Comparison of ENCODE assay signal across 26 cellular contexts in genomic region chr2:4898706-4899105, GRCh38.
DNase-seq lines count a peak whose midpoint lies in the region; ATAC-seq and TF ChIP-seq lines count a peak whose summit lies in the region.
"Had no signal": no experiment of that assay in that cellular context is flagged by ENCODE, and none has a peak within 500 bp of the region (broad histone marks: within the 10 kb centered on the region; RNA-seq: fewer than 3 reads in every experiment).

No MANE protein-coding gene starts in this region.

- 89 to 92% methylated on average over 5 of the region's 5 CpGs for WGBS in sigmoid colon, 2 donors
- WGBS in right lobe of liver (ENCODE audit: insufficient coverage, low coverage, low lambda C conversion rate, missing lambda C conversion rate), result 87% methylated on average over 5 of the region's 5 CpGs

- no peaks in the 10 kb centered on the region for H3K27me3 ChIP-seq in breast epithelium
- no peaks in the 10 kb centered on the region for H3K27me3 ChIP-seq in kidney epithelial cell (ENCODE audit: control insufficient read depth, insufficient read depth, low read length)
- H3K27me3 ChIP-seq in sigmoid colon, result no peaks in the 10 kb centered on the region
- H3K27me3 ChIP-seq in right lobe of liver, result no peaks in the 10 kb centered on the region
- H3K27me3 ChIP-seq: BLaER1, body of pancreas, transverse colon had no signal

- H3K4me3 ChIP-seq in breast epithelium (no peak overlapping the region), astrocyte of the cerebellum (ENCODE audit: low read depth, low read length) (no peak overlapping the region), kidney epithelial cell (ENCODE audit: low read depth, low read length) (no peak overlapping the region), sigmoid colon (no peak overlapping the region), right lobe of liver (no peak overlapping the region)
- H3K4me3 ChIP-seq: BLaER1, body of pancreas, skin epidermis, transverse colon had no signal

- CTCF ChIA-PET in MCF 10A (lab: Yijun Ruan, JAX), result interaction anchor here (0.7 kb wide), 1 partner anchor 40 kb away, joined by 3 read pairs; no protein-coding TSS in a partner anchor

- TF ChIP-seq POLR2A in breast epithelium (IDR thresholded peaks at IDR 0.05) (no peak), sigmoid colon (IDR thresholded peaks at IDR 0.05) (no peak), right lobe of liver (IDR thresholded peaks at IDR 0.05) (no peak)

- H3K4me3 Mint-ChIP-seq in MCF 10A (ENCODE audit: unreplicated experiment), result no peak overlapping the region
- H3K4me3 Mint-ChIP-seq: dendritic cell treated with granulocyte-macrophage colony-stimulating factor and Interleukin-4, amounts not matched to agents 40 ng/mL and 50 ng/mL, for 4 days; nephron progenitor cell; T-cell had no signal

- TF ChIP-seq CTCF in MCF 10A (IDR thresholded peaks at IDR 0.05; ENCODE audit: unreplicated experiment) (no peak), breast epithelium (IDR thresholded peaks at IDR 0.05) (no peak), astrocyte of the cerebellum (IDR thresholded peaks at IDR 0.05; ENCODE audit: low read depth, low read length, missing control alignments) (no peak), kidney epithelial cell (IDR thresholded peaks at IDR 0.05; ENCODE audit: insufficient read depth, low read length, poor library complexity, severe bottlenecking) (no peak), sigmoid colon (IDR thresholded peaks at IDR 0.05) (no peak), right lobe of liver (IDR thresholded peaks at IDR 0.05) (no peak)

- peak; percentile 82 for DNase-seq in MCF 10A (ENCODE audit: unreplicated experiment)
- DNase-seq in breast epithelium (ENCODE audit: low spot score in 2 of 2), result no peak
- DNase-seq in astrocyte of the cerebellum (ENCODE audit: low read depth), result peak; percentile 72
- peak; percentile 54 for DNase-seq in kidney epithelial cell (ENCODE audit: low read depth)
- no peak for DNase-seq in sigmoid colon
- DNase-seq in central memory CD4-positive, alpha-beta T cell, result no peak
- no peak for DNase-seq in right lobe of liver
- DNase-seq: activated CD4-positive, alpha-beta T cell treated with anti-CD3 and anti-CD28 coated beads for 4 hours; body of pancreas; foreskin fibroblast; hypothalamus; NCI-H1417; NCI-H2171 treated with DMSO at 0.1 percent for 48 hours; NCI-H526 treated with DMSO at 0.1 percent for 48 hours; nephron progenitor cell; SHP77 treated with DMSO at 0.1 percent for 48 hours; stimulated activated CD4-positive, alpha-beta T cell treated with anti-CD3 and anti-CD28 coated beads, Interleukin-2, amount 100 ng/mL, for 48 hours; stimulated activated naive CD8-positive, alpha-beta T cell treated with anti-CD3 and anti-CD28 coated beads, Interleukin-15, Interleukin-2, amounts not matched to agents 100 U/mL and 50 U/mL, for 24 hours; T-cell; transverse colon had no signal

- ATAC-seq in HG03432 (IDR thresholded peaks at IDR 0.05; ENCODE audit: unreplicated experiment) (no peak), right lobe of liver (no peak)
- ATAC-seq: activated naive CD4-positive, alpha-beta T cell treated with anti-CD3 and anti-CD28 coated beads, Interleukin-2, amount 50 U/mL, for 72 hours; body of pancreas; stimulated activated naive CD8-positive, alpha-beta T cell treated with anti-CD3 and anti-CD28 coated beads, Interleukin-15, Interleukin-2, amounts not matched to agents 100 U/mL and 50 U/mL, for 24 hours; T-cell had no signal

- H3K36me3 Mint-ChIP-seq in MCF 10A (ENCODE audit: insufficient read depth, unreplicated experiment), result no peaks in the 10 kb centered on the region
- H3K36me3 Mint-ChIP-seq: T-cell had no signal

- POLR2A ChIA-PET in MCF 10A (lab: Yijun Ruan, JAX), result interaction anchor here (1.2 kb wide), 1 partner anchor 16 kb away, joined by 6 read pairs; no protein-coding TSS in a partner anchor

- peak overlapping the region; percentile 44 for H3K27ac Mint-ChIP-seq in MCF 10A (ENCODE audit: low read depth, unreplicated experiment)
- H3K27ac Mint-ChIP-seq: activated naive CD4-positive, alpha-beta T cell treated with anti-CD3 and anti-CD28 coated beads, Interleukin-2, amount 50 U/mL, for 72 hours; dendritic cell treated with granulocyte-macrophage colony-stimulating factor and Interleukin-4, amounts not matched to agents 40 ng/mL and 50 ng/mL, for 4 days; nephron progenitor cell; progenitor cell of endocrine pancreas; T-cell had no signal

- no peaks in the 10 kb centered on the region for H3K36me3 ChIP-seq in breast epithelium
- H3K36me3 ChIP-seq in kidney epithelial cell (ENCODE audit: control insufficient read depth, insufficient read depth, low read length), result no peaks in the 10 kb centered on the region
- no peaks in the 10 kb centered on the region for H3K36me3 ChIP-seq in sigmoid colon
- H3K36me3 ChIP-seq in right lobe of liver, result no peaks in the 10 kb centered on the region
- H3K36me3 ChIP-seq: BLaER1, transverse colon had no signal

- in situ Hi-C loops in astrocyte of the cerebellum (cut with HindIII; ENCODE audit: low sequenced_read_pairs), result no loop called here

- H3K9me3 ChIP-seq in breast epithelium, result no peaks in the 10 kb centered on the region
- peaks cover 0 to 3% (median 0%) of the 10 kb centered on the region in 4 donors for H3K9me3 ChIP-seq in sigmoid colon
- no peaks in the 10 kb centered on the region for H3K9me3 ChIP-seq in right lobe of liver
- H3K9me3 ChIP-seq: BLaER1, body of pancreas had no signal

- H3K4me1 Mint-ChIP-seq in MCF 10A (ENCODE audit: insufficient read depth, unreplicated experiment), result peaks cover 24% of the 10 kb centered on the region
- H3K4me1 Mint-ChIP-seq: T-cell had no signal

- no TSS peak for BruUV-seq in MCF 10A (replicated peaks; lab: Mats Ljungman, UMichigan)

- TF ChIP-seq EP300 in sigmoid colon (IDR thresholded peaks at IDR 0.05), result no peak

- no peaks in the 10 kb centered on the region for H3K27me3 Mint-ChIP-seq in MCF 10A (ENCODE audit: insufficient read depth, unreplicated experiment)
- H3K27me3 Mint-ChIP-seq: dendritic cell treated with granulocyte-macrophage colony-stimulating factor and Interleukin-4, amounts not matched to agents 40 ng/mL and 50 ng/mL, for 4 days; T-cell had no signal

- H3K4me1 ChIP-seq in breast epithelium (no peaks in the 10 kb centered on the region), sigmoid colon (no peaks in the 10 kb centered on the region), right lobe of liver (no peaks in the 10 kb centered on the region)
- H3K4me1 ChIP-seq: BLaER1, body of pancreas, transverse colon had no signal

- intact Hi-C loops in MCF 10A (cut with micrococcal nuclease) (loop anchor here (1.0 kb wide), 1 partner anchor 16 kb away; no protein-coding TSS in a partner anchor), breast epithelium (cut with DNase I; ENCODE audit: low total_unique reads) (no loop called here), sigmoid colon (cut with DNase I) (no loop called here), right lobe of liver (cut with DNase I) (no loop called here)

- H3K9me3 Mint-ChIP-seq in MCF 10A (ENCODE audit: unreplicated experiment), result peaks cover 8% of the 10 kb centered on the region
- H3K9me3 Mint-ChIP-seq: nephron progenitor cell had no signal

- H3K27ac ChIP-seq in breast epithelium (no peak overlapping the region), sigmoid colon (no peak overlapping the region), right lobe of liver (no peak overlapping the region)
- H3K27ac ChIP-seq: BLaER1, body of pancreas, skin epidermis, transverse colon had no signal

Comparison
In these comparisons a context has a peak if more than half of its experiments do, and no peak if none do; other contexts are left out.
1. DNase-seq: peak in MCF 10A (single experiment), astrocyte of the cerebellum (single experiment) and kidney epithelial cell (single experiment); none in breast epithelium (0 of 2), sigmoid colon (single experiment), central memory CD4-positive, alpha-beta T cell (single experiment) and right lobe of liver (0 of 3).